In the genomic region with DNA sequence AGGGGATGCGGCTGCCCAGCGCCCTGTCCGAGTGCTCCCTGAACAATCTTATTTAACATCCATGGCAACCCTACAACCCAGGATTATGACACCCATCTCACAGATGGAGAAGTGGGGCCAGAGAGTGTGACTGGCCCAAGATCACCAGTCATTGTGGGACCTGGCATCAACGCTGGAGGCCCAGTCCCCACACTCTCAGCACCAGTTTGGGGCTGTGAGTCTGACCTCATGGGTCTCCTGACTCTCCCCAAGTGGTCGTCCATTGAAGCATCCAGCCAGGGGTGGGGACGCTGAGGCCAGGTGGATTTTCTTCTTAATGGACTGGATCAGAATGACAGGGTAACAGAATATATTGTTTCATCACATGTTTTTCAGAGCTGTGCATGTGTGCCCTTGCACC, we compare ENCODE assay signal across 23 cellular contexts. TPM values are rescaled to one million over a fixed set of nuclear protein-coding genes. Genes with fewer than 3 reads are reported as not detected.
DNase-seq lines count a peak whose midpoint lies in the region; ATAC-seq and TF ChIP-seq lines count a peak whose summit lies in the region.
"Had no signal": no experiment of that assay in that cellular context is flagged by ENCODE, and none has a peak within 500 bp of the region (broad histone marks: within the 10 kb centered on the region; RNA-seq: fewer than 3 reads in every experiment).

No MANE protein-coding gene starts in this region.

- CTCF ChIA-PET in activated CD8-positive, alpha-beta T cell treated with anti-CD3 and anti-CD28 coated beads for 36 hours (lab: Charles Lee): interaction anchor here (8.2 to 12.1 kb wide), 2 partner anchors 26 to 27 kb away, joined by 131 to 142 read pairs; a partner anchor contains a TSS
- CTCF ChIA-PET in naive thymus-derived CD4-positive, alpha-beta T cell (lab: Charles Lee): interaction anchor here (0.6 to 1.2 kb wide), 3 partner anchors 25 to 56 kb away, joined by 3 to 4 read pairs (median 3); no protein-coding TSS in a partner anchor

- POLR2A ChIA-PET in activated CD8-positive, alpha-beta T cell treated with anti-CD3 and anti-CD28 coated beads for 36 hours (lab: Charles Lee): interaction anchor here (1.2 to 6.6 kb wide), 4 partner anchors 24 to 27 kb away, joined by 3 to 65 read pairs (median 7); a partner anchor contains a TSS
- POLR2A ChIA-PET in naive thymus-derived CD4-positive, alpha-beta T cell (lab: Charles Lee): interaction anchor here (6.5 to 21.6 kb wide), 3 partner anchors 13 to 26 kb away, joined by 74 to 581 read pairs (median 380); a partner anchor contains a TSS

- H3K4me1 Mint-ChIP-seq in stimulated activated naive CD8-positive, alpha-beta T cell treated with anti-CD3 and anti-CD28 coated beads, Interleukin-15, Interleukin-2, amounts not matched to agents 100 ng/mL and 50 ng/mL, for 24 hours (ENCODE audit: low read depth): peaks cover 71% of the 10 kb centered on the region
- peaks cover 77% of the 10 kb centered on the region for H3K4me1 Mint-ChIP-seq in activated CD8-positive, alpha-beta T cell treated with anti-CD3 and anti-CD28 coated beads for 36 hours (ENCODE audit: low read depth)
- peaks cover 19 to 96% (median 86%) of the 10 kb centered on the region in 7 donors for H3K4me1 Mint-ChIP-seq in naive thymus-derived CD4-positive, alpha-beta T cell

- H3K36me3 Mint-ChIP-seq in stimulated activated naive CD8-positive, alpha-beta T cell treated with anti-CD3 and anti-CD28 coated beads, Interleukin-15, Interleukin-2, amounts not matched to agents 100 ng/mL and 50 ng/mL, for 24 hours (ENCODE audit: low read depth): peaks cover 3% of the 10 kb centered on the region
- peaks cover 31% of the 10 kb centered on the region for H3K36me3 Mint-ChIP-seq in activated CD8-positive, alpha-beta T cell treated with anti-CD3 and anti-CD28 coated beads for 36 hours (ENCODE audit: low read depth)
- peaks cover 4 to 66% (median 47%) of the 10 kb centered on the region in 5 donors for H3K36me3 Mint-ChIP-seq in naive thymus-derived CD4-positive, alpha-beta T cell

- H3K36me3 ChIP-seq in naive thymus-derived CD4-positive, alpha-beta T cell (ENCODE audit: control insufficient read depth in 2 of 3, insufficient read depth in 3 of 3, low read length in 3 of 3): peaks cover 0 to 60% (median 12%) of the 10 kb centered on the region in 3 experiments
- H3K36me3 ChIP-seq: left lung, upper lobe of left lung had no signal

- no peak overlapping the region for H3K4me3 Mint-ChIP-seq in stimulated activated naive CD8-positive, alpha-beta T cell treated with anti-CD3 and anti-CD28 coated beads, Interleukin-15, Interleukin-2, amounts not matched to agents 100 ng/mL and 50 ng/mL, for 24 hours
- H3K4me3 Mint-ChIP-seq in activated CD8-positive, alpha-beta T cell treated with anti-CD3 and anti-CD28 coated beads for 36 hours: no peak overlapping the region
- peak overlapping the region in 1 of 10 donors; percentile 48 for H3K4me3 Mint-ChIP-seq in naive thymus-derived CD4-positive, alpha-beta T cell
- H3K4me3 Mint-ChIP-seq: T-helper 2 cell treated with Interferon-gamma antibody and Interleukin-4, amounts not matched to agents 5 μg/mL and 100 μg/mL, for 36 hours had no signal

- intact Hi-C loops in activated CD8-positive, alpha-beta T cell treated with anti-CD3 and anti-CD28 coated beads for 36 hours (cut with micrococcal nuclease): loop anchor here (2.0 kb wide), 1 partner anchor 27 kb away; no protein-coding TSS in a partner anchor
- intact Hi-C loops in naive thymus-derived CD4-positive, alpha-beta T cell (cut with micrococcal nuclease): no loop called here

- no peak for TF ChIP-seq CTCF in activated CD8-positive, alpha-beta T cell treated with anti-CD3 and anti-CD28 coated beads for 36 hours (IDR thresholded peaks at IDR 0.05)

- H3K4me3 ChIP-seq in naive thymus-derived CD4-positive, alpha-beta T cell (ENCODE audit: low read length): no peak overlapping the region
- H3K4me3 ChIP-seq: left lung, SK-N-MC, upper lobe of left lung had no signal

- H3K9me3 ChIP-seq in naive thymus-derived CD4-positive, alpha-beta T cell (ENCODE audit: control insufficient read depth in 2 of 3, low read length in 3 of 3): no peaks in the 10 kb centered on the region
- H3K9me3 ChIP-seq: left lung, upper lobe of left lung had no signal

- no peak for DNase-seq in stimulated activated naive CD8-positive, alpha-beta T cell treated with anti-CD3 and anti-CD28 coated beads, Interleukin-15, Interleukin-2, amounts not matched to agents 100 U/mL and 50 U/mL, for 24 hours
- no peak for DNase-seq in activated CD8-positive, alpha-beta T cell treated with anti-CD3 and anti-CD28 coated beads for 36 hours
- DNase-seq in naive thymus-derived CD4-positive, alpha-beta T cell: no peak
- DNase-seq in activated CD8-positive, alpha-beta memory T cell treated with anti-CD3 and anti-CD28 coated beads, Interleukin-2, amount 50 U/mL, for 48 hours: no peak
- DNase-seq in SKM-1 (lab: John Stamatoyannopoulos, UW; ENCODE audit: unreplicated experiment): no peak
- no peak for DNase-seq in retina
- DNase-seq: amygdala; HCEC 1CT; KBM-7; left lung; mesendoderm; MM.1S; NCI-H1417 treated with DMSO at 0.1 percent for 48 hours; NCI-H2081 treated with DMSO at 0.1 percent for 48 hours; NCI-H446; NCI-H774; small intestine; stimulated activated CD4-positive, alpha-beta T cell treated with anti-CD3 and anti-CD28 coated beads, Interleukin-1b, Interleukin-23, amount 100 ng/mL, for 48 hours had no signal

- peak overlapping the region; percentile 31 for H3K27ac ChIP-seq in naive thymus-derived CD4-positive, alpha-beta T cell (ENCODE audit: low read depth, low read length)
- H3K27ac ChIP-seq: left lung, SK-N-MC, upper lobe of left lung had no signal

- no peaks in the 10 kb centered on the region for H3K27me3 Mint-ChIP-seq in stimulated activated naive CD8-positive, alpha-beta T cell treated with anti-CD3 and anti-CD28 coated beads, Interleukin-15, Interleukin-2, amounts not matched to agents 100 ng/mL and 50 ng/mL, for 24 hours
- H3K27me3 Mint-ChIP-seq in activated CD8-positive, alpha-beta T cell treated with anti-CD3 and anti-CD28 coated beads for 36 hours: no peaks in the 10 kb centered on the region
- H3K27me3 Mint-ChIP-seq in naive thymus-derived CD4-positive, alpha-beta T cell: no peaks in the 10 kb centered on the region

- ATAC-seq in stimulated activated naive CD8-positive, alpha-beta T cell treated with anti-CD3 and anti-CD28 coated beads, Interleukin-15, Interleukin-2, amounts not matched to agents 100 U/mL and 50 U/mL, for 24 hours: no peak
- no peak for ATAC-seq in activated CD8-positive, alpha-beta T cell treated with anti-CD3 and anti-CD28 coated beads for 36 hours
- ATAC-seq in naive thymus-derived CD4-positive, alpha-beta T cell: no peak
- ATAC-seq: left lung had no signal

- peak overlapping the region; percentile 86 for H3K27ac Mint-ChIP-seq in stimulated activated naive CD8-positive, alpha-beta T cell treated with anti-CD3 and anti-CD28 coated beads, Interleukin-15, Interleukin-2, amounts not matched to agents 100 ng/mL and 50 ng/mL, for 24 hours
- peak overlapping the region; percentile 81 for H3K27ac Mint-ChIP-seq in activated CD8-positive, alpha-beta T cell treated with anti-CD3 and anti-CD28 coated beads for 36 hours
- peak overlapping the region in 8 of 9 donors; percentile 23 to 98 (median 89) for H3K27ac Mint-ChIP-seq in naive thymus-derived CD4-positive, alpha-beta T cell

- no peaks in the 10 kb centered on the region for H3K9me3 Mint-ChIP-seq in stimulated activated naive CD8-positive, alpha-beta T cell treated with anti-CD3 and anti-CD28 coated beads, Interleukin-15, Interleukin-2, amounts not matched to agents 100 ng/mL and 50 ng/mL, for 24 hours
- H3K9me3 Mint-ChIP-seq in activated CD8-positive, alpha-beta T cell treated with anti-CD3 and anti-CD28 coated beads for 36 hours: no peaks in the 10 kb centered on the region
- no peaks in the 10 kb centered on the region for H3K9me3 Mint-ChIP-seq in naive thymus-derived CD4-positive, alpha-beta T cell
- H3K9me3 Mint-ChIP-seq: T-helper 2 cell treated with Interferon-gamma antibody and Interleukin-4, amounts not matched to agents 5 μg/mL and 100 μg/mL, for 36 hours had no signal

- peaks cover 0 to 82% of the 10 kb centered on the region in 2 donors for H3K4me1 ChIP-seq in naive thymus-derived CD4-positive, alpha-beta T cell (ENCODE audit: control insufficient read depth in 2 of 2, insufficient read depth in 2 of 2, low read length in 2 of 2)
- H3K4me1 ChIP-seq: left lung had no signal

- H3K27me3 ChIP-seq in naive thymus-derived CD4-positive, alpha-beta T cell (ENCODE audit: control insufficient read depth in 2 of 2, insufficient read depth in 2 of 2, low read length in 2 of 2): no peaks in the 10 kb centered on the region
- H3K27me3 ChIP-seq: left lung, upper lobe of left lung had no signal

RNA-seq across cellular contexts. Expression of a gene that starts 24.5 kb away (rescaled TPM):
- 10 to 100 TPM; 54.0 to 59.2 TPM for total RNA-seq in activated CD8-positive, alpha-beta T cell treated with anti-CD3 and anti-CD28 coated beads for 36 hours
- 100 to 1,000 TPM; 124 to 575 (median 159) TPM for total RNA-seq in naive thymus-derived CD4-positive, alpha-beta T cell
- 100 to 1,000 TPM; 355 to 408 TPM for polyA plus RNA-seq in naive thymus-derived CD4-positive, alpha-beta T cell
- total RNA-seq: glomerular endothelial cell had no signal
